In the genomic region with DNA sequence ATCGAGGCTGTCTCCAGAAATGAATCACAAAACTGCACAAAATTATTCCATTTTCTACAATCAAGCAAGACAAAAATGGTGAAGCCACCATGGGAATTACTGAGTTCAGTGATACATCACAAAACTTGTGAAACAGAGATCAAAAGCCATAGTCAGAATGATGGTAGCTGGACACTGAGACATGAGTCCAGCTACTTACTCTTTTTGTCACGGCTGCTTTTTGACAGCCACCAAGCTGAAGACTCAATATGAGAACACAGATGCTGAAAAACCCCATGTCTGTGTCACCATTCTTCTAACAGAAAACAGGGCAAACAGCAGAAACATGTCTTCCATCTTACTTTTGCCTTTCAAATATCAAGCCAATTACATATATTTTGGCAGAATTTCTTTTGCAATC, we compare ENCODE assay signal across 14 cellular contexts.
"Had no signal": no experiment of that assay in that cellular context is flagged by ENCODE, and none has a peak within 500 bp of the region (broad histone marks: within the 10 kb centered on the region; RNA-seq: fewer than 3 reads in every experiment).

No MANE protein-coding gene starts in this region.

- H3K27me3 ChIP-seq: stomach had no signal

- H3K4me3 ChIP-seq: lung, prostate gland, stomach, thoracic aorta had no signal

- H3K4me3 Mint-ChIP-seq: activated naive CD8-positive, alpha-beta T cell; nephron; T-helper 2 cell treated with Interferon-gamma antibody and Interleukin-4, amounts not matched to agents 5 μg/mL and 100 μg/mL, for 36 hours had no signal

- H3K27me3 Mint-ChIP-seq: activated naive CD8-positive, alpha-beta T cell had no signal

- H3K4me1 ChIP-seq: prostate gland had no signal

- H3K9me3 Mint-ChIP-seq: nephron; T-helper 2 cell treated with Interferon-gamma antibody and Interleukin-4, amounts not matched to agents 5 μg/mL and 100 μg/mL, for 36 hours had no signal

- ATAC-seq: activated CD4-positive, CD25-positive, alpha-beta regulatory T cell treated with anti-CD3 and anti-CD28 coated beads, Interleukin-2, amount 50 U/mL, for 24 hours had no signal

- H3K27ac Mint-ChIP-seq: activated naive CD8-positive, alpha-beta T cell; nephron; T-helper 2 cell treated with Interferon-gamma antibody and Interleukin-4, amounts not matched to agents 5 μg/mL and 100 μg/mL, for 36 hours had no signal

- DNase-seq: activated CD4-positive, alpha-beta T cell treated with anti-CD3 and anti-CD28 coated beads, Interleukin-2, amount 50 U/mL, for 48 hours; anterior cingulate cortex; head of caudate nucleus; left cardiac atrium; occipital lobe; stimulated activated CD4-positive, alpha-beta T cell treated with anti-CD3 and anti-CD28 coated beads, Interleukin-12 subunit alpha, Interleukin-12 subunit beta, amount 100 ng/mL, for 4 hours; stomach had no signal
